ENCODE assay signal across 25 cellular contexts in genomic region chr4:15890246-15890829, GRCh38. TPM values are rescaled to one million over a fixed set of nuclear protein-coding genes. Genes with fewer than 3 reads are reported as not detected.
"Had no signal": no experiment of that assay in that cellular context is flagged by ENCODE, and none has a peak within 500 bp of the region (broad histone marks: within the 10 kb centered on the region; RNA-seq: fewer than 3 reads in every experiment).

No MANE protein-coding gene starts in this region.

- H3K27me3 ChIP-seq: brain microvascular endothelial cell, neural progenitor cell, right atrium auricular region, testis, upper lobe of left lung had no signal

- ATAC-seq: activated CD4-positive, CD25-positive, alpha-beta regulatory T cell treated with anti-CD3 and anti-CD28 coated beads, Interleukin-2, amount 50 U/mL, for 24 hours; activated CD8-positive, alpha-beta T cell treated with anti-CD3 and anti-CD28 coated beads, Interleukin-2, amount 10 ng/mL, durations not matched to agents 7 days and 5 days; left ventricle myocardium superior had no signal

- H3K27ac ChIP-seq: brain microvascular endothelial cell, epithelial cell of prostate, prostate gland, right atrium auricular region, testis, upper lobe of left lung had no signal

- H3K36me3 ChIP-seq: brain microvascular endothelial cell, neural progenitor cell, prostate gland, right atrium auricular region, upper lobe of left lung had no signal

- H3K9ac ChIP-seq: neural progenitor cell had no signal

- FAIRE-seq: colon had no signal

- H3K9me3 ChIP-seq: prostate gland, right atrium auricular region, testis, upper lobe of left lung had no signal

- H3K4me1 ChIP-seq: prostate gland, right atrium auricular region, testis, upper lobe of left lung had no signal

- DNase-seq: activated CD4-positive, alpha-beta T cell treated with anti-CD3 and anti-CD28 coated beads, Interleukin-2, amount 10 ng/mL, durations not matched to agents 7 days and 5 days; activated CD8-positive, alpha-beta T cell treated with anti-CD3 and anti-CD28 coated beads, Interleukin-2, amount 10 ng/mL, durations not matched to agents 7 days and 5 days; activated naive CD4-positive, alpha-beta T cell treated with anti-CD3 and anti-CD28 coated beads for 36 hours; activated T-cell treated with anti-CD3 and anti-CD28 coated beads, Interleukin-2, amount 50 U/mL, for 24 hours; anterior cingulate cortex; brain microvascular endothelial cell; central memory CD4-positive, alpha-beta T cell; endodermal cell; foreskin melanocyte; left ventricle myocardium superior; stimulated activated CD4-positive, alpha-beta T cell treated with anti-CD3 and anti-CD28 coated beads, Interleukin-12 subunit alpha, Interleukin-12 subunit beta, amount 100 ng/mL, for 4 hours; stimulated activated CD4-positive, alpha-beta T cell treated with anti-CD3 and anti-CD28 coated beads, Interleukin-2, amount 100 ng/mL, for 24 hours; T1000; testis; upper lobe of left lung had no signal

- H3K4me3 ChIP-seq: neural progenitor cell, prostate gland, right atrium auricular region, testis, upper lobe of left lung had no signal

RNA-seq across cellular contexts. Expression of gene FGFBP1, which starts 48.2 kb away (rescaled TPM):
- total RNA-seq: activated CD4-positive, alpha-beta T cell treated with anti-CD3 and anti-CD28 coated beads, Interleukin-2, amount 10 ng/mL, durations not matched to agents 7 days and 5 days; activated CD8-positive, alpha-beta T cell treated with anti-CD3 and anti-CD28 coated beads, Interleukin-2, amount 10 ng/mL, durations not matched to agents 7 days and 5 days; activated naive CD4-positive, alpha-beta T cell treated with anti-CD3 and anti-CD28 coated beads for 36 hours; activated T-helper 2 cell treated with anti-CD3 and anti-CD28 coated beads, Interferon-gamma antibody, Interleukin-2, Interleukin-4, amounts not matched to agents 10 μg/mL and 5 μg/mL and 100 μg/mL, durations not matched to agents 14 hours and 24 hours and 36 hours; endodermal cell; fibroblast of lung; left ventricle myocardium superior; mononuclear cell; osteoblast; testis had no signal
- polyA plus RNA-seq: fibroblast of lung had no signal
